12 cellular contexts compared by ENCODE assay signal in the genomic region with DNA sequence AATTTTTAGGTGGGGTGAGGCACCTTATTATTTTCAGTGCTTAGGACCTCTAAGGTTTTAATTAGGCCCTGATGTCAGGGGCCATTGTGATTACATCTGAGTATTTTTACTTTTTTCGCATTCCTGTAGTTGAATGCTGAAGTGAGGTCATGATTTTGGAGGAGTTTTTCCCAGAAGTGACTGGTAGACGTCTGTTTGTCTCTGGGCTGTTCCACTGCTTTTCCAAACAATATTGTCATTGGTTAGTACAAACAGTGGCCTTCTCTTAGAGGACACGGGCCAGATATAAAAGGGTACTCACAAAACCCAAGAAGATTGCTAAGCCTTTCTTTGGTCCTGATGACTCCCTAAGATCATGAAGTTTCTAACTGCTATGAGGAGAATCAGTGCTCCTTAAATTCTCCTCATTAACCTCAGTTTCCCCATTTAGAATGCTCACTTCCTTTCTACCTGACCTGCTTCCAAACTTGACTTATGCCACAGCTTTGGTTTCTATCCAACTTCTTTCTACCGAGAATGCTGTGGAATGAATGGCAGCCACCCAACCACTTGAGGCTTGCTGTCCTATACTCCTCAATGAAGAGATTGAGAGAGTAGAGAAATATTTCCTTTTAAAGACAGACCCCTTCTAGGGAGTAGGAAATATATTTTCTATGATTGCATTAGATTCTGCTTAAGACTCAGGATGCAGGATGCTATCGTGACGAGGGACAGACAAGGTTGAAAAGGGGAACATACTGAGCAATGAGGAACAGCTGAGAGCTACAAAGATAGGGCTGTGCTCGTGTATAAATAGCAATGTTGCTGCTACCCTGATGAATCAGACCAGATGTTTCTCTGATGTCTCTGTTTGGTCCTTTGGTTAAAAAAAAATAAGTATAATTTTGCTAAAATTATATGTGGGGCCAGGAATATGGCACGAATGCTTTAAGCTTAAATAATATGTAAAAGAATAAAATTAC. TPM values are rescaled to one million over a fixed set of nuclear protein-coding genes. Genes with fewer than 3 reads are reported as not detected.
A peak's percentile ranks its signal among the peaks of the same experiment; 100 is the strongest.
DNase-seq lines count a peak whose midpoint lies in the region; ATAC-seq lines count a peak whose summit lies in the region.
"Had no signal": no experiment of that assay in that cellular context is flagged by ENCODE, and none has a peak within 500 bp of the region (broad histone marks: within the 10 kb centered on the region; RNA-seq: fewer than 3 reads in every experiment).

No MANE protein-coding gene starts in this region.

- peak; percentile 76 for DNase-seq in Ammon's horn (ENCODE audit: low spot score)
- peak; percentile 8 for DNase-seq in M059J (ENCODE audit: low read depth)
- peak; percentile 69 for DNase-seq in astrocyte of the hippocampus (ENCODE audit: low read depth, low spot score)
- DNase-seq in iris pigment epithelial cell (ENCODE audit: low read depth): peak; percentile 45
- DNase-seq in NCI-H146 (lab: John Stamatoyannopoulos, UW): no peak
- DNase-seq in activated CD8-positive, alpha-beta memory T cell treated with anti-CD3 and anti-CD28 coated beads, Interleukin-2, amount 50 U/mL, for 4 hours: no peak
- no peak for DNase-seq in T-helper 2 cell
- DNase-seq: activated CD4-positive, alpha-beta memory T cell treated with anti-CD3 and anti-CD28 coated beads, Interleukin-2, amount 10 ng/mL, durations not matched to agents 7 days and 5 days; DND-41; NCI-H446 treated with DMSO at 0.1 percent for 48 hours; stimulated activated naive CD4-positive, alpha-beta T cell had no signal

- ATAC-seq in GM19463 (IDR thresholded peaks at IDR 0.05; ENCODE audit: unreplicated experiment): no peak

RNA-seq across cellular contexts. Expression of a gene that starts 7.3 kb away (rescaled TPM):
- 9.7 and 14.8 TPM in 2 replicates for total RNA-seq in M059J (2014; rRNA removed; shearing (Covaris generic))
- total RNA-seq: activated CD4-positive, alpha-beta memory T cell treated with anti-CD3 and anti-CD28 coated beads, Interleukin-2, amount 10 ng/mL, durations not matched to agents 7 days and 5 days had no signal

Comparison
In these comparisons a context has a peak if more than half of its experiments do, and no peak if none do; other contexts are left out.
1. DNase-seq: peak in Ammon's horn (single experiment), M059J (single experiment), astrocyte of the hippocampus (single experiment) and iris pigment epithelial cell (single experiment); none in NCI-H146 (single experiment), activated CD8-positive, alpha-beta memory T cell treated with anti-CD3 and anti-CD28 coated beads, Interleukin-2, amount 50 U/mL, for 4 hours (single experiment) and T-helper 2 cell (0 of 5).